In the genomic region with DNA sequence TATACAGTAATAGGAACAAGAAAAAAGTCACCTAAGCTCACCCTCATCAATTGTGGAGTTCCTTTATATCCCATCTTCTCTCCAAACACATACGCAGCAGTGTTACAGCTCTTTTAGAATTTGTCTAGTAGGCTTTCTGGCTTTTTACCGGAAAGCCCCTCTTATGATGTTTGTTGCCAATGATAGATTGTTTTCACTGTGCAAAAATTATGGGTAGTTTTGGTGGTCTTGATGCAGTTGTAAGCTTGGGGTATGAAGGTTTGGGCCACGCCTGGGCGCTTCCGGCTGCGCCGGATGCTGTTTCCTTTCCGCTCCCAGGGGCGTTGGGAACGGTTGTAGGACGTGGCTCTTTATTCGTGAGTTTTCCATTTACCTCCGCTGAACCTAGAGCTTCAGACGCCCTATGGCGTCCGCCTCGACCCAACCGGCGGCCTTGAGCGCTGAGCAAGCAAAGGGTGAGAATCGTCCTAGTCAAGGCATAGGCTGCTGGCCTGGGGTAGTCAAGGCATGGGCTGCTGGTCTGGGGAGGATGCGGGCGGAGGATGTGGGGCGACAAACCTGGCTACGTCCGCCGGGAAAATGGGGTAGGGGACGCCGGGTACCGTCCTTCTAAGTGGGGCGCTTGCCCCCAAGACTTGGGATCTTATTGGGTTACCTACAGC, we compare ENCODE assay signal across 1 cellular context.
TF ChIP-seq lines count a peak whose summit lies in the region.

C12orf57 (plus strand) TSS at position 304 of the 662 bp plus-strand sequence; CDS start at position 404, 100 bp downstream.
RNU7-1 (plus strand) TSS at position 98 of the 662 bp plus-strand sequence.

TF ChIP-seq in HepG2, 621 proteins besides CTCF, POLR2A, EP300 and RAD21 (continued from another document and continues in another):
- TF ChIP-seq ZBTB14 (CRISPR knock-in tag; IDR thresholded peaks at IDR 0.05) (no peak; the same call in 1 of the 2 replicates), ZNF644 (CRISPR knock-in tag; IDR thresholded peaks at IDR 0.05; ENCODE audit: low read depth) (no peak), ZNF3 (CRISPR knock-in tag; IDR thresholded peaks at IDR 0.05) (0 out of 2 replicates have a peak, but pooled peaks have one; percentile 60), DRAP1 (CRISPR knock-in tag; IDR thresholded peaks at IDR 0.05) (peak; percentile 100), ZNF224 (CRISPR knock-in tag; IDR thresholded peaks at IDR 0.05) (peak; percentile 40; the same call in 1 of the 2 replicates), YEATS4 (CRISPR knock-in tag; IDR thresholded peaks at IDR 0.05; ENCODE audit: borderline replicate concordance) (peak; percentile 64), ATF5 (CRISPR knock-in tag; IDR thresholded peaks at IDR 0.05; ENCODE audit: low read depth) (no peak), FOXJ3 (CRISPR knock-in tag; IDR thresholded peaks at IDR 0.05; ENCODE audit: borderline replicate concordance) (peak; percentile 70; the same call in 1 of the 2 replicates), ZMAT5 (CRISPR knock-in tag; IDR thresholded peaks at IDR 0.05; ENCODE audit: borderline replicate concordance, low read depth) (no peak), ZNF709 (CRISPR knock-in tag; IDR thresholded peaks at IDR 0.05) (peak; percentile 84; the same call in 1 of the 2 replicates), SMC3 (IDR thresholded peaks at IDR 0.05; ENCODE audit: low read length) (no peak), DBP (CRISPR knock-in tag; IDR thresholded peaks at IDR 0.05; ENCODE audit: not compliant biosample characterization) (no peak), ZNF713 (CRISPR knock-in tag; IDR thresholded peaks at IDR 0.05) (no peak), FOXK1 (CRISPR knock-in tag; IDR thresholded peaks at IDR 0.05; ENCODE audit: borderline replicate concordance, low read depth) (peak; percentile 53; the same call in 1 of the 2 replicates), ZNF503 (CRISPR knock-in tag; IDR thresholded peaks at IDR 0.05) (peak; percentile 74; the same call in 1 of the 2 replicates), SMYD3 (CRISPR knock-in tag; IDR thresholded peaks at IDR 0.05) (peak; percentile 76), JARID2 (CRISPR knock-in tag; IDR thresholded peaks at IDR 0.05; ENCODE audit: insufficient replicate concordance) (no peak), ZNF20 (CRISPR knock-in tag; IDR thresholded peaks at IDR 0.05) (0 out of 2 replicates have a peak, but pooled peaks have one; percentile 59), CREB1 (IDR thresholded peaks at IDR 0.05) (peak; percentile 16; the same call in 1 of the 2 replicates), CREB1 (CRISPR knock-in tag; IDR thresholded peaks at IDR 0.05) (peak; percentile 90), CBFB (CRISPR knock-in tag; IDR thresholded peaks at IDR 0.05) (peak; percentile 42; the same call in 1 of the 2 replicates), ZNF777 (CRISPR knock-in tag; IDR thresholded peaks at IDR 0.05) (no peak), HMG20B (CRISPR knock-in tag; conservative IDR thresholded peaks at IDR 0.05) (peak; percentile 82; the same call in 1 of the 2 replicates), MYNN (CRISPR knock-in tag; IDR thresholded peaks at IDR 0.05; ENCODE audit: low read depth) (no peak; the same call in 1 of the 2 replicates), ZNF251 (CRISPR knock-in tag; IDR thresholded peaks at IDR 0.05) (no peak)
- TF ChIP-seq, protein P1, sequence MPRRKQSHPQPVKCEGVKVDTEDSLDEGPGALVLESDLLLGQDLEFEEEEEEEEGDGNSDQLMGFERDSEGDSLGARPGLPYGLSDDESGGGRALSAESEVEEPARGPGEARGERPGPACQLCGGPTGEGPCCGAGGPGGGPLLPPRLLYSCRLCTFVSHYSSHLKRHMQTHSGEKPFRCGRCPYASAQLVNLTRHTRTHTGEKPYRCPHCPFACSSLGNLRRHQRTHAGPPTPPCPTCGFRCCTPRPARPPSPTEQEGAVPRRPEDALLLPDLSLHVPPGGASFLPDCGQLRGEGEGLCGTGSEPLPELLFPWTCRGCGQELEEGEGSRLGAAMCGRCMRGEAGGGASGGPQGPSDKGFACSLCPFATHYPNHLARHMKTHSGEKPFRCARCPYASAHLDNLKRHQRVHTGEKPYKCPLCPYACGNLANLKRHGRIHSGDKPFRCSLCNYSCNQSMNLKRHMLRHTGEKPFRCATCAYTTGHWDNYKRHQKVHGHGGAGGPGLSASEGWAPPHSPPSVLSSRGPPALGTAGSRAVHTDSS (CRISPR knock-in tag; conservative IDR thresholded peaks at IDR 0.05), result no peak
- TF ChIP-seq, protein P2, sequence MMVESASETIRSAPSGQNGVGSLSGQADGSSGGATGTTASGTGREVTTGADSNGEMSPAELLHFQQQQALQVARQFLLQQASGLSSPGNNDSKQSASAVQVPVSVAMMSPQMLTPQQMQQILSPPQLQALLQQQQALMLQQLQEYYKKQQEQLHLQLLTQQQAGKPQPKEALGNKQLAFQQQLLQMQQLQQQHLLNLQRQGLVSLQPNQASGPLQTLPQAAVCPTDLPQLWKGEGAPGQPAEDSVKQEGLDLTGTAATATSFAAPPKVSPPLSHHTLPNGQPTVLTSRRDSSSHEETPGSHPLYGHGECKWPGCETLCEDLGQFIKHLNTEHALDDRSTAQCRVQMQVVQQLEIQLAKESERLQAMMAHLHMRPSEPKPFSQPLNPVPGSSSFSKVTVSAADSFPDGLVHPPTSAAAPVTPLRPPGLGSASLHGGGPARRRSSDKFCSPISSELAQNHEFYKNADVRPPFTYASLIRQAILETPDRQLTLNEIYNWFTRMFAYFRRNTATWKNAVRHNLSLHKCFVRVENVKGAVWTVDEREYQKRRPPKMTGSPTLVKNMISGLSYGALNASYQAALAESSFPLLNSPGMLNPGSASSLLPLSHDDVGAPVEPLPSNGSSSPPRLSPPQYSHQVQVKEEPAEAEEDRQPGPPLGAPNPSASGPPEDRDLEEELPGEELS (CRISPR knock-in tag; IDR thresholded peaks at IDR 0.05), result peak; percentile 79
- TF ChIP-seq, protein P3, sequence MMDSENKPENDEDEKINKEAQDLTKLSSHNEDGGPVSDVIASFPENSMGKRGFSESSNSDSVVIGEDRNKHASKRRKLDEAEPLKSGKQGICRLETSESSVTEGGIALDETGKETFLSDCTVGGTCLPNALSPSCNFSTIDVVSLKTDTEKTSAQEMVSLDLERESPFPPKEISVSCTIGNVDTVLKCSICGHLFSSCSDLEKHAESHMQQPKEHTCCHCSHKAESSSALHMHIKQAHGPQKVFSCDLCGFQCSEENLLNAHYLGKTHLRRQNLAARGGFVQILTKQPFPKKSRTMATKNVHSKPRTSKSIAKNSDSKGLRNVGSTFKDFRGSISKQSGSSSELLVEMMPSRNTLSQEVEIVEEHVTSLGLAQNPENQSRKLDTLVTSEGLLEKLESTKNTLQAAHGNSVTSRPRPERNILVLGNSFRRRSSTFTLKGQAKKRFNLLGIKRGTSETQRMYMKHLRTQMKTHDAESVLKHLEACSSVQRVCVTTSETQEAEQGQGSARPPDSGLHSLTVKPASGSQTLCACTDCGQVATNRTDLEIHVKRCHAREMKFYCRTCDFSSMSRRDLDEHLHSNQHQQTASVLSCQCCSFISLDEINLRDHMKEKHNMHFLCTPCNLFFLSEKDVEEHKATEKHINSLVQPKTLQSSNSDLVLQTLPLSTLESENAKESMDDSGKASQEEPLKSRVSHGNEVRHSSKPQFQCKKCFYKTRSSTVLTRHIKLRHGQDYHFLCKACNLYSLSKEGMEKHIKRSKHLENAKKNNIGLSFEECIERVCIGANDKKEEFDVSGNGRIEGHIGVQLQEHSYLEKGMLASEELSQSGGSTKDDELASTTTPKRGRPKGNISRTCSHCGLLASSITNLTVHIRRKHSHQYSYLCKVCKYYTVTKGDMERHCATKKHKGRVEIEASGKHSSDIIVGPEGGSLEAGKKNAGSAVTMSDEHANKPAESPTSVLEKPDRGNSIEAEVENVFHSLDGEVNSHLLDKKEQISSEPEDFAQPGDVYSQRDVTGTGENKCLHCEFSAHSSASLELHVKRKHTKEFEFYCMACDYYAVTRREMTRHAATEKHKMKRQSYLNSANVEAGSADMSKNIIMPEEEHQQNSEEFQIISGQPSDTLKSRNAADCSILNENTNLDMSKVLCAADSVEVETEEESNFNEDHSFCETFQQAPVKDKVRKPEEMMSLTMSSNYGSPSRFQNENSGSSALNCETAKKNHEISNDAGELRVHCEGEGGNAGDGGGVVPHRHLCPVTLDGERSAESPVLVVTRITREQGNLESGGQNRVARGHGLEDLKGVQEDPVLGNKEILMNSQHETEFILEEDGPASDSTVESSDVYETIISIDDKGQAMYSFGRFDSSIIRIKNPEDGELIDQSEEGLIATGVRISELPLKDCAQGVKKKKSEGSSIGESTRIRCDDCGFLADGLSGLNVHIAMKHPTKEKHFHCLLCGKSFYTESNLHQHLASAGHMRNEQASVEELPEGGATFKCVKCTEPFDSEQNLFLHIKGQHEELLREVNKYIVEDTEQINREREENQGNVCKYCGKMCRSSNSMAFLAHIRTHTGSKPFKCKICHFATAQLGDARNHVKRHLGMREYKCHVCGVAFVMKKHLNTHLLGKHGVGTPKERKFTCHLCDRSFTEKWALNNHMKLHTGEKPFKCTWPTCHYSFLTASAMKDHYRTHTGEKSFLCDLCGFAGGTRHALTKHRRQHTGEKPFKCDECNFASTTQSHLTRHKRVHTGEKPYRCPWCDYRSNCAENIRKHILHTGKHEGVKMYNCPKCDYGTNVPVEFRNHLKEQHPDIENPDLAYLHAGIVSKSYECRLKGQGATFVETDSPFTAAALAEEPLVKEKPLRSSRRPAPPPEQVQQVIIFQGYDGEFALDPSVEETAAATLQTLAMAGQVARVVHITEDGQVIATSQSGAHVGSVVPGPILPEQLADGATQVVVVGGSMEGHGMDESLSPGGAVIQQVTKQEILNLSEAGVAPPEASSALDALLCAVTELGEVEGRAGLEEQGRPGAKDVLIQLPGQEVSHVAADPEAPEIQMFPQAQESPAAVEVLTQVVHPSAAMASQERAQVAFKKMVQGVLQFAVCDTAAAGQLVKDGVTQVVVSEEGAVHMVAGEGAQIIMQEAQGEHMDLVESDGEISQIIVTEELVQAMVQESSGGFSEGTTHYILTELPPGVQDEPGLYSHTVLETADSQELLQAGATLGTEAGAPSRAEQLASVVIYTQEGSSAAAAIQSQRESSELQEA (CRISPR knock-in tag; IDR thresholded peaks at IDR 0.05; ENCODE audit: not compliant biosample characterization), result no peak
- TF ChIP-seq, protein P4, sequence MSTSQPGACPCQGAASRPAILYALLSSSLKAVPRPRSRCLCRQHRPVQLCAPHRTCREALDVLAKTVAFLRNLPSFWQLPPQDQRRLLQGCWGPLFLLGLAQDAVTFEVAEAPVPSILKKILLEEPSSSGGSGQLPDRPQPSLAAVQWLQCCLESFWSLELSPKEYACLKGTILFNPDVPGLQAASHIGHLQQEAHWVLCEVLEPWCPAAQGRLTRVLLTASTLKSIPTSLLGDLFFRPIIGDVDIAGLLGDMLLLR (CRISPR knock-in tag; IDR thresholded peaks at IDR 0.05), result peak; percentile 59; the same call in 1 of the 2 replicates
- TF ChIP-seq, protein P5, sequence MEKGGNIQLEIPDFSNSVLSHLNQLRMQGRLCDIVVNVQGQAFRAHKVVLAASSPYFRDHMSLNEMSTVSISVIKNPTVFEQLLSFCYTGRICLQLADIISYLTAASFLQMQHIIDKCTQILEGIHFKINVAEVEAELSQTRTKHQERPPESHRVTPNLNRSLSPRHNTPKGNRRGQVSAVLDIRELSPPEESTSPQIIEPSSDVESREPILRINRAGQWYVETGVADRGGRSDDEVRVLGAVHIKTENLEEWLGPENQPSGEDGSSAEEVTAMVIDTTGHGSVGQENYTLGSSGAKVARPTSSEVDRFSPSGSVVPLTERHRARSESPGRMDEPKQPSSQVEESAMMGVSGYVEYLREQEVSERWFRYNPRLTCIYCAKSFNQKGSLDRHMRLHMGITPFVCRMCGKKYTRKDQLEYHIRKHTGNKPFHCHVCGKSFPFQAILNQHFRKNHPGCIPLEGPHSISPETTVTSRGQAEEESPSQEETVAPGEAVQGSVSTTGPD (CRISPR knock-in tag; IDR thresholded peaks at IDR 0.05), result 0 out of 2 replicates have a peak, but pooled peaks have one; percentile 49
- TF ChIP-seq, protein P6, sequence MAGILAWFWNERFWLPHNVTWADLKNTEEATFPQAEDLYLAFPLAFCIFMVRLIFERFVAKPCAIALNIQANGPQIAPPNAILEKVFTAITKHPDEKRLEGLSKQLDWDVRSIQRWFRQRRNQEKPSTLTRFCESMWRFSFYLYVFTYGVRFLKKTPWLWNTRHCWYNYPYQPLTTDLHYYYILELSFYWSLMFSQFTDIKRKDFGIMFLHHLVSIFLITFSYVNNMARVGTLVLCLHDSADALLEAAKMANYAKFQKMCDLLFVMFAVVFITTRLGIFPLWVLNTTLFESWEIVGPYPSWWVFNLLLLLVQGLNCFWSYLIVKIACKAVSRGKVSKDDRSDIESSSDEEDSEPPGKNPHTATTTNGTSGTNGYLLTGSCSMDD (CRISPR knock-in tag; IDR thresholded peaks at IDR 0.05), result no peak
